ENCODE assay signal across 21 cellular contexts in genomic region chr9:133786936-133787748, GRCh38. TPM values are rescaled to one million over a fixed set of nuclear protein-coding genes. Genes with fewer than 3 reads are reported as not detected.
A peak's percentile ranks its signal among the peaks of the same experiment; 100 is the strongest.
DNase-seq lines count a peak whose midpoint lies in the region; ATAC-seq and TF ChIP-seq lines count a peak whose summit lies in the region.
"Had no signal": no experiment of that assay in that cellular context is flagged by ENCODE, and none has a peak within 500 bp of the region (broad histone marks: within the 10 kb centered on the region; RNA-seq: fewer than 3 reads in every experiment).

No MANE protein-coding gene starts in this region.

- no peaks in the 10 kb centered on the region for H3K9me3 Mint-ChIP-seq in activated CD8-positive, alpha-beta T cell treated with anti-CD3 and anti-CD28 coated beads, Interleukin-2, amount 10 ng/mL, durations not matched to agents 7 days and 5 days (ENCODE audit: insufficient read depth)
- no peaks in the 10 kb centered on the region for H3K9me3 Mint-ChIP-seq in activated CD8-positive, alpha-beta T cell treated with anti-CD3 and anti-CD28 coated beads for 36 hours
- H3K9me3 Mint-ChIP-seq in IgD-negative memory B cell (no peaks in the 10 kb centered on the region), activated B cell treated with CpG ODN at 0.5 μM for 24 hours (no peaks in the 10 kb centered on the region)
- H3K9me3 Mint-ChIP-seq in stimulated activated effector memory CD8-positive, alpha-beta T cell treated with anti-CD3 and anti-CD28 coated beads, Interleukin-12 subunit alpha, Interleukin-12 subunit beta, amount 100 ng/mL, for 72 hours = no peaks in the 10 kb centered on the region
- no peaks in the 10 kb centered on the region for H3K9me3 Mint-ChIP-seq in CD8-positive, alpha-beta T cell
- H3K9me3 Mint-ChIP-seq: activated naive CD4-positive, alpha-beta T cell treated with anti-CD3 and anti-CD28 coated beads for 36 hours; HFFc6 had no signal

- no peak for TF ChIP-seq CTCF in activated CD8-positive, alpha-beta T cell treated with anti-CD3 and anti-CD28 coated beads for 36 hours (IDR thresholded peaks at IDR 0.05)
- TF ChIP-seq CTCF in activated B cell treated with CpG ODN at 0.5 μM for 24 hours (IDR thresholded peaks at IDR 0.05) = no peak
- no peak for TF ChIP-seq CTCF in CD8-positive, alpha-beta T cell (IDR thresholded peaks at IDR 0.05)

- H3K4me2 ChIP-seq in trophoblast cell (ENCODE audit: low read length) = no peak overlapping the region
- H3K4me2 ChIP-seq: A549 had no signal

- no peak overlapping the region for H4K91ac ChIP-seq in trophoblast cell (ENCODE audit: low read depth, low read length)

- no peak overlapping the region for H2BK5ac ChIP-seq in trophoblast cell (ENCODE audit: low read depth, low read length, poor library complexity)

- H3K79me1 ChIP-seq in trophoblast cell (ENCODE audit: low read length) = peaks cover 3% of the 10 kb centered on the region

- H3K27me3 Mint-ChIP-seq in activated CD8-positive, alpha-beta T cell treated with anti-CD3 and anti-CD28 coated beads, Interleukin-2, amount 10 ng/mL, durations not matched to agents 7 days and 5 days (ENCODE audit: low read depth) = no peaks in the 10 kb centered on the region
- H3K27me3 Mint-ChIP-seq in activated CD8-positive, alpha-beta T cell treated with anti-CD3 and anti-CD28 coated beads for 36 hours = peaks cover 2% of the 10 kb centered on the region
- no peaks in the 10 kb centered on the region for H3K27me3 Mint-ChIP-seq in IgD-negative memory B cell
- H3K27me3 Mint-ChIP-seq in activated B cell treated with CpG ODN at 0.5 μM for 24 hours = no peaks in the 10 kb centered on the region
- H3K27me3 Mint-ChIP-seq in CD8-positive, alpha-beta T cell (ENCODE audit: low read depth) = peaks cover 2% of the 10 kb centered on the region

- peak overlapping the region; percentile 30 for H3K27ac Mint-ChIP-seq in activated CD8-positive, alpha-beta T cell treated with anti-CD3 and anti-CD28 coated beads, Interleukin-2, amount 10 ng/mL, durations not matched to agents 7 days and 5 days
- H3K27ac Mint-ChIP-seq in activated CD8-positive, alpha-beta T cell treated with anti-CD3 and anti-CD28 coated beads for 36 hours = no peak overlapping the region
- H3K27ac Mint-ChIP-seq in IgD-negative memory B cell = peak overlapping the region; percentile 83 to 98 (median 95)
- peak overlapping the region; percentile 93 for H3K27ac Mint-ChIP-seq in activated B cell treated with CpG ODN at 0.5 μM for 24 hours
- H3K27ac Mint-ChIP-seq in stimulated activated effector memory CD8-positive, alpha-beta T cell treated with anti-CD3 and anti-CD28 coated beads, Interleukin-12 subunit alpha, Interleukin-12 subunit beta, amount 100 ng/mL, for 72 hours = no peak overlapping the region
- no peak overlapping the region for H3K27ac Mint-ChIP-seq in CD8-positive, alpha-beta T cell
- H3K27ac Mint-ChIP-seq: activated naive CD4-positive, alpha-beta T cell treated with anti-CD3 and anti-CD28 coated beads for 36 hours; HFFc6 had no signal

- no peak overlapping the region for H3K4me3 Mint-ChIP-seq in activated CD8-positive, alpha-beta T cell treated with anti-CD3 and anti-CD28 coated beads, Interleukin-2, amount 10 ng/mL, durations not matched to agents 7 days and 5 days
- H3K4me3 Mint-ChIP-seq in activated CD8-positive, alpha-beta T cell treated with anti-CD3 and anti-CD28 coated beads for 36 hours = no peak overlapping the region
- H3K4me3 Mint-ChIP-seq in IgD-negative memory B cell = peak overlapping the region; percentile 48 to 94 (median 82)
- H3K4me3 Mint-ChIP-seq in activated B cell treated with CpG ODN at 0.5 μM for 24 hours = peak overlapping the region; percentile 66
- H3K4me3 Mint-ChIP-seq in stimulated activated effector memory CD8-positive, alpha-beta T cell treated with anti-CD3 and anti-CD28 coated beads, Interleukin-12 subunit alpha, Interleukin-12 subunit beta, amount 100 ng/mL, for 72 hours = no peak overlapping the region
- H3K4me3 Mint-ChIP-seq in CD8-positive, alpha-beta T cell = no peak overlapping the region
- H3K4me3 Mint-ChIP-seq: activated naive CD4-positive, alpha-beta T cell treated with anti-CD3 and anti-CD28 coated beads for 36 hours; HFFc6 had no signal

- H4K12ac ChIP-seq in trophoblast cell (ENCODE audit: low read depth, low read length) = no peak overlapping the region

- no peak overlapping the region for H2BK120ac ChIP-seq in trophoblast cell (ENCODE audit: insufficient read depth, low read length, poor library complexity)

- CTCF ChIA-PET in activated CD8-positive, alpha-beta T cell treated with anti-CD3 and anti-CD28 coated beads, Interleukin-2, amount 10 ng/mL, durations not matched to agents 7 days and 5 days (lab: Charles Lee) = interaction anchor here (11.1 kb wide), 1 partner anchor 207 kb away, joined by 91 read pairs; no protein-coding TSS in a partner anchor
- CTCF ChIA-PET in activated CD8-positive, alpha-beta T cell treated with anti-CD3 and anti-CD28 coated beads for 36 hours (lab: Charles Lee) = no interaction called here
- CTCF ChIA-PET in activated B cell treated with CpG ODN at 0.5 μM for 24 hours (lab: Charles Lee) = interaction anchor here (1.0 to 10.5 kb wide), 2 partner anchors 35 to 207 kb away, joined by 3 to 126 read pairs; no protein-coding TSS in a partner anchor
- CTCF ChIA-PET in CD8-positive, alpha-beta T cell (lab: Charles Lee) = interaction anchor here (0.7 kb wide), 1 partner anchor 169 kb away, joined by 3 read pairs; no protein-coding TSS in a partner anchor

- intact Hi-C loops in activated CD8-positive, alpha-beta T cell treated with anti-CD3 and anti-CD28 coated beads for 36 hours (cut with micrococcal nuclease) = no loop called here
- intact Hi-C loops in activated B cell treated with CpG ODN at 0.5 μM for 24 hours (cut with micrococcal nuclease) = loop anchor here (1.0 to 10.0 kb wide), 5 partner anchors 35 to 238 kb away; partner anchors contain the start of gene BRD3OS
- intact Hi-C loops in CD8-positive, alpha-beta T cell (cut with DNase I, micrococcal nuclease) = no loop called here

- H3K4ac ChIP-seq in trophoblast cell (ENCODE audit: low read depth, low read length) = no peak overlapping the region

- POLR2A ChIA-PET in activated CD8-positive, alpha-beta T cell treated with anti-CD3 and anti-CD28 coated beads, Interleukin-2, amount 10 ng/mL, durations not matched to agents 7 days and 5 days (lab: Charles Lee) = no interaction called here
- POLR2A ChIA-PET in activated CD8-positive, alpha-beta T cell treated with anti-CD3 and anti-CD28 coated beads for 36 hours (lab: Charles Lee) = no interaction called here
- POLR2A ChIA-PET in activated B cell treated with CpG ODN at 0.5 μM for 24 hours (lab: Charles Lee) = interaction anchor here (0.7 to 1.7 kb wide), 6 partner anchors 9 to 279 kb away, joined by 3 to 5 read pairs (median 4); no protein-coding TSS in a partner anchor
- POLR2A ChIA-PET in CD8-positive, alpha-beta T cell (lab: Charles Lee) = no interaction called here

- TF ChIP-seq POLR2A in erythroblast (IDR thresholded peaks at IDR 0.05; ENCODE audit: low read length) = no peak

- H3K36me3 Mint-ChIP-seq in activated CD8-positive, alpha-beta T cell treated with anti-CD3 and anti-CD28 coated beads, Interleukin-2, amount 10 ng/mL, durations not matched to agents 7 days and 5 days (ENCODE audit: low read depth) = no peaks in the 10 kb centered on the region
- H3K36me3 Mint-ChIP-seq in activated CD8-positive, alpha-beta T cell treated with anti-CD3 and anti-CD28 coated beads for 36 hours (ENCODE audit: low read depth) = no peaks in the 10 kb centered on the region
- H3K36me3 Mint-ChIP-seq in IgD-negative memory B cell (peaks cover 3% of the 10 kb centered on the region), activated B cell treated with CpG ODN at 0.5 μM for 24 hours (ENCODE audit: low read depth) (peaks cover 68% of the 10 kb centered on the region)
- H3K36me3 Mint-ChIP-seq in stimulated activated effector memory CD8-positive, alpha-beta T cell treated with anti-CD3 and anti-CD28 coated beads, Interleukin-12 subunit alpha, Interleukin-12 subunit beta, amount 100 ng/mL, for 72 hours = no peaks in the 10 kb centered on the region
- no peaks in the 10 kb centered on the region for H3K36me3 Mint-ChIP-seq in CD8-positive, alpha-beta T cell

- no peak overlapping the region for H2AFZ ChIP-seq in trophoblast cell (ENCODE audit: insufficient read depth, low read length, poor library complexity)

- no CpG with 5 or more reads among the region's 16 CpGs for WGBS in trophoblast cell (ENCODE audit: extremely low coverage, insufficient coverage, insufficient read length)

- peaks cover 90% of the 10 kb centered on the region in 2 experiments for H3K36me3 ChIP-seq in trophoblast cell (ENCODE audit: control insufficient read depth in 1 of 2, insufficient read depth in 2 of 2, low read length in 2 of 2)
- no peaks in the 10 kb centered on the region for H3K36me3 ChIP-seq in CD8-positive, alpha-beta T cell (ENCODE audit: insufficient read depth, low read length)
- H3K36me3 ChIP-seq: gastrocnemius medialis, transverse colon had no signal

- no peak overlapping the region for H4K8ac ChIP-seq in trophoblast cell (ENCODE audit: low read depth, low read length)

- no peak overlapping the region for H3K4me3 ChIP-seq in trophoblast cell (ENCODE audit: low read depth, low read length)
- H3K4me3 ChIP-seq in CD8-positive, alpha-beta T cell (ENCODE audit: low read depth, low read length) = no peak overlapping the region
- H3K4me3 ChIP-seq: A549, gastrocnemius medialis, transverse colon had no signal

- H3K18ac ChIP-seq in trophoblast cell (ENCODE audit: low read length) = peak overlapping the region; percentile 1

- no peak for ATAC-seq in activated CD8-positive, alpha-beta T cell treated with anti-CD3 and anti-CD28 coated beads, Interleukin-2, amount 10 ng/mL, durations not matched to agents 7 days and 5 days
- no peak for ATAC-seq in activated CD8-positive, alpha-beta T cell treated with anti-CD3 and anti-CD28 coated beads for 36 hours
- ATAC-seq in activated B cell treated with CpG ODN at 0.5 μM for 24 hours (ENCODE audit: low read depth) = no peak
- ATAC-seq in stimulated activated effector memory CD8-positive, alpha-beta T cell treated with anti-CD3 and anti-CD28 coated beads, Interleukin-12 subunit alpha, Interleukin-12 subunit beta, amount 100 ng/mL, for 72 hours = no peak
- no peak for ATAC-seq in CD8-positive, alpha-beta T cell
- ATAC-seq: gastrocnemius medialis, left lobe of liver had no signal

- peaks cover 20 to 26% of the 10 kb centered on the region in 2 experiments for H3K4me1 ChIP-seq in trophoblast cell (ENCODE audit: control insufficient read depth in 1 of 2, insufficient read depth in 2 of 2, low read length in 2 of 2)
- no peaks in the 10 kb centered on the region for H3K4me1 ChIP-seq in CD8-positive, alpha-beta T cell (ENCODE audit: insufficient read depth, low read length)
- H3K4me1 ChIP-seq: A549, gastrocnemius medialis had no signal

- no peak for DNase-seq in activated CD8-positive, alpha-beta T cell treated with anti-CD3 and anti-CD28 coated beads, Interleukin-2, amount 10 ng/mL, durations not matched to agents 7 days and 5 days
- no peak for DNase-seq in activated CD8-positive, alpha-beta T cell treated with anti-CD3 and anti-CD28 coated beads for 36 hours
- DNase-seq in activated B cell treated with CpG ODN at 0.5 μM for 24 hours = no peak
- no peak for DNase-seq in trophoblast cell
- no peak for DNase-seq in erythroblast (lab: John Stamatoyannopoulos, UW)
- no peak for DNase-seq in stimulated activated effector memory CD8-positive, alpha-beta T cell treated with anti-CD3 and anti-CD28 coated beads, Interleukin-12 subunit alpha, Interleukin-12 subunit beta, amount 100 ng/mL, for 72 hours (ENCODE audit: low spot score in 2 of 2)
- no peak for DNase-seq in CD8-positive, alpha-beta T cell
- DNase-seq: activated CD4-positive, alpha-beta T cell treated with anti-CD3 and anti-CD28 coated beads, Interleukin-2, amount 50 U/mL, for 1 hour; activated naive CD4-positive, alpha-beta T cell treated with anti-CD3 and anti-CD28 coated beads for 36 hours; activated T-cell treated with anti-CD3 and anti-CD28 coated beads for 4 hours; brain microvascular endothelial cell; gastrocnemius medialis; HFFc6; NCI-H1436; NCI-H526 treated with DMSO at 0.1 percent for 48 hours; retina; stimulated activated naive CD4-positive, alpha-beta T cell had no signal

- H3K79me2 ChIP-seq in trophoblast cell (ENCODE audit: control insufficient read depth, insufficient read depth, low read length, poor library complexity) = no peaks in the 10 kb centered on the region

- H3K9ac ChIP-seq in trophoblast cell (ENCODE audit: low read length) = no peak overlapping the region

- H2BK12ac ChIP-seq in trophoblast cell (ENCODE audit: low read length) = no peak overlapping the region

- no peaks in the 10 kb centered on the region for H3K27me3 ChIP-seq in trophoblast cell (ENCODE audit: insufficient read depth, low read length)
- no peaks in the 10 kb centered on the region for H3K27me3 ChIP-seq in CD8-positive, alpha-beta T cell (ENCODE audit: insufficient read depth, low read length)
- H3K27me3 ChIP-seq: brain microvascular endothelial cell, gastrocnemius medialis, transverse colon had no signal

- peaks cover 20% of the 10 kb centered on the region for H3K4me1 Mint-ChIP-seq in activated CD8-positive, alpha-beta T cell treated with anti-CD3 and anti-CD28 coated beads, Interleukin-2, amount 10 ng/mL, durations not matched to agents 7 days and 5 days (ENCODE audit: low read depth)
- H3K4me1 Mint-ChIP-seq in activated CD8-positive, alpha-beta T cell treated with anti-CD3 and anti-CD28 coated beads for 36 hours (ENCODE audit: low read depth) = no peaks in the 10 kb centered on the region
- H3K4me1 Mint-ChIP-seq in IgD-negative memory B cell (peaks cover 38 to 60% (median 60%) of the 10 kb centered on the region in 3 donors), activated B cell treated with CpG ODN at 0.5 μM for 24 hours (peaks cover 91% of the 10 kb centered on the region)
- H3K4me1 Mint-ChIP-seq in stimulated activated effector memory CD8-positive, alpha-beta T cell treated with anti-CD3 and anti-CD28 coated beads, Interleukin-12 subunit alpha, Interleukin-12 subunit beta, amount 100 ng/mL, for 72 hours = peaks cover 3% of the 10 kb centered on the region
- no peaks in the 10 kb centered on the region for H3K4me1 Mint-ChIP-seq in CD8-positive, alpha-beta T cell (ENCODE audit: low read depth)

- no peak overlapping the region for H2AK5ac ChIP-seq in trophoblast cell (ENCODE audit: low read length)

- H3K23ac ChIP-seq in trophoblast cell (ENCODE audit: low read length) = no peak overlapping the region

- H3K14ac ChIP-seq in trophoblast cell (ENCODE audit: low read length) = no peak overlapping the region

- no peak overlapping the region for H3K27ac ChIP-seq in trophoblast cell (ENCODE audit: low read depth, low read length)
- no peak overlapping the region for H3K27ac ChIP-seq in CD8-positive, alpha-beta T cell (ENCODE audit: low read depth, low read length)
- H3K27ac ChIP-seq: A549, brain microvascular endothelial cell, gastrocnemius medialis had no signal

- peaks cover 14% of the 10 kb centered on the region for H3K9me3 ChIP-seq in trophoblast cell (ENCODE audit: insufficient read depth, low read depth, low read length)
- no peaks in the 10 kb centered on the region for H3K9me3 ChIP-seq in CD8-positive, alpha-beta T cell (ENCODE audit: low read length)
- H3K9me3 ChIP-seq: A549, gastrocnemius medialis, transverse colon had no signal

RNA-seq across cellular contexts. Expression of gene SARDH, which starts 49.0 kb away (rescaled TPM):
- total RNA-seq in activated CD8-positive, alpha-beta T cell treated with anti-CD3 and anti-CD28 coated beads, Interleukin-2, amount 10 ng/mL, durations not matched to agents 7 days and 5 days = 1 to 10 TPM; 3.0 to 3.4 TPM
- 1 to 10 TPM; 5.5 to 5.6 TPM for total RNA-seq in activated CD8-positive, alpha-beta T cell treated with anti-CD3 and anti-CD28 coated beads for 36 hours
- polyA plus RNA-seq in IgD-negative memory B cell = 0.30 TPM
- not detected in 2 replicates for total RNA-seq in activated B cell treated with CpG ODN at 0.5 μM for 24 hours
- 0.88 and 0.90 TPM in 2 replicates for polyA plus RNA-seq in trophoblast cell (2013)
- 10 to 100 TPM; 10.2 to 11.4 TPM for total RNA-seq in CD8-positive, alpha-beta T cell

Comparison
In these comparisons a context has a peak if more than half of its experiments do, and no peak if none do; other contexts are left out.
1. H3K27ac Mint-ChIP-seq: peak in activated CD8-positive, alpha-beta T cell treated with anti-CD3 and anti-CD28 coated beads, Interleukin-2, amount 10 ng/mL, durations not matched to agents 7 days and 5 days (single experiment), IgD-negative memory B cell (3 of 3) and activated B cell treated with CpG ODN at 0.5 μM for 24 hours (single experiment); none in activated CD8-positive, alpha-beta T cell treated with anti-CD3 and anti-CD28 coated beads for 36 hours (single experiment), stimulated activated effector memory CD8-positive, alpha-beta T cell treated with anti-CD3 and anti-CD28 coated beads, Interleukin-12 subunit alpha, Interleukin-12 subunit beta, amount 100 ng/mL, for 72 hours (single experiment) and CD8-positive, alpha-beta T cell (single experiment).
2. H3K4me3 Mint-ChIP-seq: peak in IgD-negative memory B cell (4 of 4) and activated B cell treated with CpG ODN at 0.5 μM for 24 hours (single experiment); none in activated CD8-positive, alpha-beta T cell treated with anti-CD3 and anti-CD28 coated beads, Interleukin-2, amount 10 ng/mL, durations not matched to agents 7 days and 5 days (single experiment), activated CD8-positive, alpha-beta T cell treated with anti-CD3 and anti-CD28 coated beads for 36 hours (single experiment), stimulated activated effector memory CD8-positive, alpha-beta T cell treated with anti-CD3 and anti-CD28 coated beads, Interleukin-12 subunit alpha, Interleukin-12 subunit beta, amount 100 ng/mL, for 72 hours (single experiment) and CD8-positive, alpha-beta T cell (single experiment).